Comparison of ENCODE assay signal across 9 cellular contexts in genomic region chr14:54338696-54339317, GRCh38. TPM values are rescaled to one million over a fixed set of nuclear protein-coding genes. Genes with fewer than 3 reads are reported as not detected.
DNase-seq lines count a peak whose midpoint lies in the region; ATAC-seq and TF ChIP-seq lines count a peak whose summit lies in the region.
"Had no signal": no experiment of that assay in that cellular context is flagged by ENCODE, and none has a peak within 500 bp of the region (broad histone marks: within the 10 kb centered on the region; RNA-seq: fewer than 3 reads in every experiment).

No MANE protein-coding gene starts in this region.

- H3K4me3 ChIP-seq in fibroblast of mammary gland (ENCODE audit: control insufficient read depth, low read depth, low read length) (no peak overlapping the region), stomach (no peak overlapping the region)

- H3K9me3 ChIP-seq in stomach, result no peaks in the 10 kb centered on the region

- ATAC-seq in GM21717 (IDR thresholded peaks at IDR 0.05; ENCODE audit: unreplicated experiment) (no peak), GM19467 (IDR thresholded peaks at IDR 0.05; ENCODE audit: unreplicated experiment) (no peak)
- ATAC-seq: T-cell had no signal

- peaks cover 0 to 14% (median 3%) of the 10 kb centered on the region in 4 donors for H3K4me1 ChIP-seq in stomach

- TF ChIP-seq POLR2A in stomach (IDR thresholded peaks at IDR 0.05), result no peak

- no peak overlapping the region for H3K27ac ChIP-seq in stomach

- WGBS in stomach, 5 donors, result 27 to 35% (median 31%) methylated on average over 6 of the region's 6 CpGs

- TF ChIP-seq CTCF in fibroblast of mammary gland (conservative IDR thresholded peaks at IDR 0.05; ENCODE audit: control insufficient read depth, insufficient read depth, low read depth, low read length), result peak; percentile 59
- TF ChIP-seq CTCF in stomach (IDR thresholded peaks at IDR 0.05), result peak in 4 of 7 experiments; percentile 16 to 46 (median 34)

- no peak for TF ChIP-seq EP300 in stomach (IDR thresholded peaks at IDR 0.05)

- intact Hi-C loops in stomach (cut with DNase I; ENCODE audit: low total_unique reads), result no loop called here

- H3K36me3 ChIP-seq in stomach, result no peaks in the 10 kb centered on the region

- DNase-seq in DMS 273 (lab: John Stamatoyannopoulos, UW; ENCODE audit: unreplicated experiment) (peak; percentile 63), DMS 273 treated with DMSO at 0.1 percent for 48 hours (lab: John Stamatoyannopoulos, UW) (no peak), OCI-M1 (lab: John Stamatoyannopoulos, UW) (peak; percentile 29), fibroblast of mammary gland (ENCODE audit: low read depth) (peak; percentile 60), stomach (no peak), NCI-H2171 treated with DMSO at 0.1 percent for 48 hours (lab: John Stamatoyannopoulos, UW) (no peak)
- DNase-seq: T-cell had no signal

- no peaks in the 10 kb centered on the region for H3K27me3 ChIP-seq in stomach

RNA-seq across cellular contexts. Expression of gene CDKN3, which starts 58.0 kb away (rescaled TPM):
- total RNA-seq in stomach, result 1 to 10 TPM in 3 of 5 donors, not detected in 2; 1.8 to 7.0 (median 5.5) TPM
- polyA plus RNA-seq in stomach, result 10 to 100 TPM in 2 of 3 donors, 1 to 10 TPM in 1; 3.7 to 20.8 (median 14.4) TPM

Comparison
In these comparisons a context has a peak if more than half of its experiments do, and no peak if none do; other contexts are left out.
1. DNase-seq: peak in DMS 273 (single experiment), OCI-M1 (single experiment) and fibroblast of mammary gland (single experiment); none in DMS 273 treated with DMSO at 0.1 percent for 48 hours (single experiment), stomach (single experiment) and NCI-H2171 treated with DMSO at 0.1 percent for 48 hours (single experiment).